In the genomic region with DNA sequence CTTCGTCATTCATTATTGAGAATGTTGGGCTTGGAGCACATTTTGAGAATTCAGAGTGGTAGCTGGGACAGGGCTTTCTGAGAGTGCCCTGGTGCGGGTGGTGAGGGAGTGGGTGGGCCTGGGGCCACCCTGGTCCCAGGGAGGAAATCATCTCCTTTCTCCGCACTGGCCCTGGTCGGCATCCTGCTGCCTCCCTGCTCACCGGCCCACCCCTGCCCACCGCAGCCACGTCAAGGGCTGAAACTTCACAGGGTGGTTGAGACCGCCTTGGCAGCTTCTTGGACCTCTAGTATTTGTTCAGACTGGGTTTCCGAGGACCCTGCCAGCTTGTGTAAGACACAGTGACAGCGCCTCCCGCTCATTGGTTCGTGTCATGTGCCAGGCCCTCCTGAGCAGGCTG, we compare ENCODE assay signal across 12 cellular contexts. TPM values are rescaled to one million over a fixed set of nuclear protein-coding genes. Genes with fewer than 3 reads are reported as not detected.
"Had no signal": no experiment of that assay in that cellular context is flagged by ENCODE, and none has a peak within 500 bp of the region (broad histone marks: within the 10 kb centered on the region; RNA-seq: fewer than 3 reads in every experiment).

No MANE protein-coding gene starts in this region.

RNA-seq across cellular contexts. Expression of a gene that starts 25.9 kb away (rescaled TPM):
- total RNA-seq: epithelial cell of proximal tubule, frontal cortex had no signal
- polyA plus RNA-seq: endothelial cell of umbilical vein, fibroblast of lung had no signal

RNA-seq across cellular contexts. Expression of a gene that starts 58.6 kb away (rescaled TPM):
- total RNA-seq: chondrocyte, colonic mucosa, dermis blood vessel endothelial cell, epithelial cell of proximal tubule, esophagus mucosa, esophagus squamous epithelium, fibroblast of villous mesenchyme, foreskin keratinocyte, glomerular endothelial cell had no signal
- polyA plus RNA-seq: fibroblast of lung, foreskin keratinocyte had no signal

RNA-seq across cellular contexts. Expression of a gene that starts 59.7 kb away (rescaled TPM):
- total RNA-seq: chondrocyte had no signal
